Comparison of ENCODE assay signal across 8 cellular contexts in genomic region chr15:40338041-40338657, GRCh38. TPM values are rescaled to one million over a fixed set of nuclear protein-coding genes. Genes with fewer than 3 reads are reported as not detected.
DNase-seq lines count a peak whose midpoint lies in the region; ATAC-seq and TF ChIP-seq lines count a peak whose summit lies in the region.

No MANE protein-coding gene starts in this region.

- peaks cover 71% of the 10 kb centered on the region for H3K4me1 ChIP-seq in BE2C

- DNase-seq in BE2C (peak; percentile 89), NCI-H146 (lab: John Stamatoyannopoulos, UW) (peak; percentile 65), brain microvascular endothelial cell (peak; percentile 64), kidney glomerular epithelial cell (lab: John Stamatoyannopoulos, UW) (peak; percentile 73)
- peak; percentile 82 for DNase-seq in stimulated activated CD4-positive, alpha-beta T cell treated with anti-CD3 and anti-CD28 coated beads, Interleukin-1b, Interleukin-23, amount 100 ng/mL, for 48 hours

- ATAC-seq in GM19397 (IDR thresholded peaks at IDR 0.05; ENCODE audit: unreplicated experiment) (peak; percentile 58), HG02970 (IDR thresholded peaks at IDR 0.05; ENCODE audit: low FRiP score, unreplicated experiment) (no peak)

- H3K9me3 ChIP-seq in BE2C: no peaks in the 10 kb centered on the region

- peak; percentile 96 for TF ChIP-seq CTCF in BE2C (IDR thresholded peaks at IDR 0.05; ENCODE audit: low read depth, low read length)
- peak; percentile 85 for TF ChIP-seq CTCF in VCaP (conservative IDR thresholded peaks at IDR 0.05)
- peak; percentile 88 for TF ChIP-seq CTCF in brain microvascular endothelial cell (IDR thresholded peaks at IDR 0.05; ENCODE audit: low read depth, low read length, missing control alignments)

- peak overlapping the region; percentile 97; the same call in 1 of the 2 replicates for H3K27ac ChIP-seq in VCaP
- H3K27ac ChIP-seq in brain microvascular endothelial cell: peak overlapping the region; percentile 95

- no peaks in the 10 kb centered on the region for H3K36me3 ChIP-seq in BE2C
- peaks cover 26% of the 10 kb centered on the region for H3K36me3 ChIP-seq in brain microvascular endothelial cell (replicated peaks)

- in situ Hi-C loops in brain microvascular endothelial cell (cut with HindIII; ENCODE audit: low pct_ligation_motif_present, low sequenced_read_pairs): no loop called here

- H3K4me3 ChIP-seq in BE2C (ENCODE audit: low read depth, low read length): no peak overlapping the region
- peak overlapping the region; percentile 56 for H3K4me3 ChIP-seq in brain microvascular endothelial cell (ENCODE audit: low read depth, low read length)

- H3K27me3 ChIP-seq in BE2C (no peaks in the 10 kb centered on the region), brain microvascular endothelial cell (replicated peaks) (no peaks in the 10 kb centered on the region)

RNA-seq across cellular contexts. Expression of gene CCDC9B, which starts 2.6 kb away (rescaled TPM):
- 6.5 TPM for polyA plus RNA-seq in BE2C (2012; ENCODE audit: insufficient read depth, insufficient read length, low read depth)

RNA-seq across cellular contexts. Expression of gene PHGR1, which starts 12.7 kb away (rescaled TPM):
- polyA plus RNA-seq in BE2C (2012; ENCODE audit: insufficient read depth, insufficient read length, low read depth): not detected

RNA-seq across cellular contexts. Expression of gene INAFM2, which starts 14.7 kb away (rescaled TPM):
- 51.0 TPM for polyA plus RNA-seq in BE2C (2012; ENCODE audit: insufficient read depth, insufficient read length, low read depth)

RNA-seq across cellular contexts. Expression of gene DISP2, which starts 19.9 kb away (rescaled TPM):
- 10.1 TPM for polyA plus RNA-seq in BE2C (2012; ENCODE audit: insufficient read depth, insufficient read length, low read depth)

RNA-seq across cellular contexts. Expression of gene PLCB2, which starts 30.4 kb away (rescaled TPM):
- polyA plus RNA-seq in BE2C (2012; ENCODE audit: insufficient read depth, insufficient read length, low read depth): 30.8 TPM
